11 cellular contexts compared by ENCODE assay signal in genomic region chr9:87500491-87500890, GRCh38. TPM values are rescaled to one million over a fixed set of nuclear protein-coding genes. Genes with fewer than 3 reads are reported as not detected.
DNase-seq lines count a peak whose midpoint lies in the region; ATAC-seq and TF ChIP-seq lines count a peak whose summit lies in the region.
"Had no signal": no experiment of that assay in that cellular context is flagged by ENCODE, and none has a peak within 500 bp of the region (broad histone marks: within the 10 kb centered on the region; RNA-seq: fewer than 3 reads in every experiment).

No MANE protein-coding gene starts in this region.

- H3K4me3 Mint-ChIP-seq in activated CD8-positive, alpha-beta T cell treated with anti-CD3 and anti-CD28 coated beads for 36 hours: no peak overlapping the region
- no peak overlapping the region for H3K4me3 Mint-ChIP-seq in activated CD8-positive, alpha-beta T cell treated with anti-CD3 and anti-CD28 coated beads, Interleukin-2, amount 10 ng/mL, durations not matched to agents 7 days and 5 days
- no peak overlapping the region for H3K4me3 Mint-ChIP-seq in T-helper 2 cell treated with Interferon-gamma antibody and Interleukin-4, amounts not matched to agents 5 μg/mL and 100 μg/mL, for 36 hours
- H3K4me3 Mint-ChIP-seq in stimulated activated naive CD8-positive, alpha-beta T cell treated with anti-CD3 and anti-CD28 coated beads, Interleukin-15, amount 100 ng/mL, for 72 hours: peak overlapping the region; percentile 44 to 46
- H3K4me3 Mint-ChIP-seq: naive B cell had no signal

- POLR2A ChIA-PET in activated CD8-positive, alpha-beta T cell treated with anti-CD3 and anti-CD28 coated beads for 36 hours (lab: Charles Lee): no interaction called here
- POLR2A ChIA-PET in activated CD8-positive, alpha-beta T cell treated with anti-CD3 and anti-CD28 coated beads, Interleukin-2, amount 10 ng/mL, durations not matched to agents 7 days and 5 days (lab: Charles Lee): no interaction called here

- H3K4me3 ChIP-seq in Peyer's patch: no peak overlapping the region

- CTCF ChIA-PET in activated CD8-positive, alpha-beta T cell treated with anti-CD3 and anti-CD28 coated beads for 36 hours (lab: Charles Lee): no interaction called here
- CTCF ChIA-PET in activated CD8-positive, alpha-beta T cell treated with anti-CD3 and anti-CD28 coated beads, Interleukin-2, amount 10 ng/mL, durations not matched to agents 7 days and 5 days (lab: Charles Lee): interaction anchor here (0.6 kb wide), 1 partner anchor 18 kb away, joined by 4 read pairs; no protein-coding TSS in a partner anchor

- no peaks in the 10 kb centered on the region for H3K36me3 ChIP-seq in Peyer's patch

- DNase-seq in activated CD8-positive, alpha-beta T cell treated with anti-CD3 and anti-CD28 coated beads for 36 hours: peak; percentile 48
- DNase-seq in activated CD8-positive, alpha-beta T cell treated with anti-CD3 and anti-CD28 coated beads, Interleukin-2, amount 10 ng/mL, durations not matched to agents 7 days and 5 days: no peak
- DNase-seq in T-helper 2 cell treated with Interferon-gamma antibody and Interleukin-4, amounts not matched to agents 5 μg/mL and 100 μg/mL, for 36 hours (ENCODE audit: low spot score): peak; percentile 56
- no peak for DNase-seq in foreskin keratinocyte
- peak in 1 of 2 donors; percentile 30 for DNase-seq in stimulated activated naive CD8-positive, alpha-beta T cell treated with anti-CD3 and anti-CD28 coated beads, Interleukin-15, amount 100 ng/mL, for 72 hours
- DNase-seq in NCI-H2227 treated with DMSO at 0.1 percent for 48 hours (lab: John Stamatoyannopoulos, UW): no peak
- DNase-seq in RPMI8226: no peak
- DNase-seq in Peyer's patch: no peak
- DNase-seq: naive B cell; NCI-H1417 treated with DMSO at 0.1 percent for 48 hours; stimulated activated CD4-positive, alpha-beta T cell treated with anti-CD3 and anti-CD28 coated beads, Interleukin-4, amount 100 ng/mL, for 24 hours had no signal

- H3K4me1 ChIP-seq in foreskin keratinocyte (no peaks in the 10 kb centered on the region), Peyer's patch (peaks cover 0 to 21% (median 0%) of the 10 kb centered on the region in 4 donors)

- TF ChIP-seq POLR2A in Peyer's patch (IDR thresholded peaks at IDR 0.05): no peak

- no peak overlapping the region for H3K27ac Mint-ChIP-seq in activated CD8-positive, alpha-beta T cell treated with anti-CD3 and anti-CD28 coated beads for 36 hours
- H3K27ac Mint-ChIP-seq in activated CD8-positive, alpha-beta T cell treated with anti-CD3 and anti-CD28 coated beads, Interleukin-2, amount 10 ng/mL, durations not matched to agents 7 days and 5 days: no peak overlapping the region
- no peak overlapping the region for H3K27ac Mint-ChIP-seq in T-helper 2 cell treated with Interferon-gamma antibody and Interleukin-4, amounts not matched to agents 5 μg/mL and 100 μg/mL, for 36 hours
- no peak overlapping the region for H3K27ac Mint-ChIP-seq in stimulated activated naive CD8-positive, alpha-beta T cell treated with anti-CD3 and anti-CD28 coated beads, Interleukin-15, amount 100 ng/mL, for 72 hours
- H3K27ac Mint-ChIP-seq: naive B cell had no signal

- ATAC-seq in activated CD8-positive, alpha-beta T cell treated with anti-CD3 and anti-CD28 coated beads for 36 hours: peak; percentile 69
- ATAC-seq in activated CD8-positive, alpha-beta T cell treated with anti-CD3 and anti-CD28 coated beads, Interleukin-2, amount 10 ng/mL, durations not matched to agents 7 days and 5 days: no peak
- no peak for ATAC-seq in foreskin keratinocyte
- peak; percentile 69 for ATAC-seq in stimulated activated naive CD8-positive, alpha-beta T cell treated with anti-CD3 and anti-CD28 coated beads, Interleukin-15, amount 100 ng/mL, for 72 hours

- no peaks in the 10 kb centered on the region for H3K36me3 Mint-ChIP-seq in activated CD8-positive, alpha-beta T cell treated with anti-CD3 and anti-CD28 coated beads for 36 hours (ENCODE audit: low read depth)
- no peaks in the 10 kb centered on the region for H3K36me3 Mint-ChIP-seq in activated CD8-positive, alpha-beta T cell treated with anti-CD3 and anti-CD28 coated beads, Interleukin-2, amount 10 ng/mL, durations not matched to agents 7 days and 5 days (ENCODE audit: low read depth)
- H3K36me3 Mint-ChIP-seq in T-helper 2 cell treated with Interferon-gamma antibody and Interleukin-4, amounts not matched to agents 5 μg/mL and 100 μg/mL, for 36 hours (ENCODE audit: low read depth): no peaks in the 10 kb centered on the region
- H3K36me3 Mint-ChIP-seq: naive B cell had no signal

- H3K9me3 ChIP-seq in Peyer's patch: no peaks in the 10 kb centered on the region

- no peaks in the 10 kb centered on the region for H3K9me3 Mint-ChIP-seq in activated CD8-positive, alpha-beta T cell treated with anti-CD3 and anti-CD28 coated beads for 36 hours
- no peaks in the 10 kb centered on the region for H3K9me3 Mint-ChIP-seq in activated CD8-positive, alpha-beta T cell treated with anti-CD3 and anti-CD28 coated beads, Interleukin-2, amount 10 ng/mL, durations not matched to agents 7 days and 5 days (ENCODE audit: insufficient read depth)
- no peaks in the 10 kb centered on the region for H3K9me3 Mint-ChIP-seq in T-helper 2 cell treated with Interferon-gamma antibody and Interleukin-4, amounts not matched to agents 5 μg/mL and 100 μg/mL, for 36 hours
- no peaks in the 10 kb centered on the region for H3K9me3 Mint-ChIP-seq in stimulated activated naive CD8-positive, alpha-beta T cell treated with anti-CD3 and anti-CD28 coated beads, Interleukin-15, amount 100 ng/mL, for 72 hours

- no peak overlapping the region for H3K27ac ChIP-seq in foreskin keratinocyte
- no peak overlapping the region for H3K27ac ChIP-seq in Peyer's patch

- peaks cover 41% of the 10 kb centered on the region for H3K27me3 Mint-ChIP-seq in activated CD8-positive, alpha-beta T cell treated with anti-CD3 and anti-CD28 coated beads for 36 hours
- peaks cover 40% of the 10 kb centered on the region for H3K27me3 Mint-ChIP-seq in activated CD8-positive, alpha-beta T cell treated with anti-CD3 and anti-CD28 coated beads, Interleukin-2, amount 10 ng/mL, durations not matched to agents 7 days and 5 days (ENCODE audit: low read depth)
- H3K27me3 Mint-ChIP-seq in T-helper 2 cell treated with Interferon-gamma antibody and Interleukin-4, amounts not matched to agents 5 μg/mL and 100 μg/mL, for 36 hours (ENCODE audit: low read depth): peaks cover 25% of the 10 kb centered on the region
- H3K27me3 Mint-ChIP-seq in stimulated activated naive CD8-positive, alpha-beta T cell treated with anti-CD3 and anti-CD28 coated beads, Interleukin-15, amount 100 ng/mL, for 72 hours: peaks cover 73% of the 10 kb centered on the region

- peaks cover 36% of the 10 kb centered on the region for H3K27me3 ChIP-seq in foreskin keratinocyte
- H3K27me3 ChIP-seq in Peyer's patch: no peaks in the 10 kb centered on the region

- peaks cover 24% of the 10 kb centered on the region for H3K4me1 Mint-ChIP-seq in activated CD8-positive, alpha-beta T cell treated with anti-CD3 and anti-CD28 coated beads for 36 hours (ENCODE audit: low read depth)
- H3K4me1 Mint-ChIP-seq in activated CD8-positive, alpha-beta T cell treated with anti-CD3 and anti-CD28 coated beads, Interleukin-2, amount 10 ng/mL, durations not matched to agents 7 days and 5 days (ENCODE audit: low read depth): peaks cover 5% of the 10 kb centered on the region
- H3K4me1 Mint-ChIP-seq in T-helper 2 cell treated with Interferon-gamma antibody and Interleukin-4, amounts not matched to agents 5 μg/mL and 100 μg/mL, for 36 hours (ENCODE audit: low read depth): peaks cover 36% of the 10 kb centered on the region
- peaks cover 27% of the 10 kb centered on the region for H3K4me1 Mint-ChIP-seq in stimulated activated naive CD8-positive, alpha-beta T cell treated with anti-CD3 and anti-CD28 coated beads, Interleukin-15, amount 100 ng/mL, for 72 hours

- intact Hi-C loops in activated CD8-positive, alpha-beta T cell treated with anti-CD3 and anti-CD28 coated beads for 36 hours (cut with micrococcal nuclease): no loop called here

- no peak for TF ChIP-seq CTCF in activated CD8-positive, alpha-beta T cell treated with anti-CD3 and anti-CD28 coated beads for 36 hours (IDR thresholded peaks at IDR 0.05)
- peak; percentile 4 for TF ChIP-seq CTCF in foreskin keratinocyte (conservative IDR thresholded peaks at IDR 0.05)
- TF ChIP-seq CTCF in Peyer's patch (IDR thresholded peaks at IDR 0.05): peak in 2 of 6 experiments; percentile 9 to 10

RNA-seq across cellular contexts. Expression of gene DAPK1, which starts 2.8 kb away (rescaled TPM):
- total RNA-seq in activated CD8-positive, alpha-beta T cell treated with anti-CD3 and anti-CD28 coated beads for 36 hours: 1 to 10 TPM; 1.7 to 2.1 TPM
- total RNA-seq in activated CD8-positive, alpha-beta T cell treated with anti-CD3 and anti-CD28 coated beads, Interleukin-2, amount 10 ng/mL, durations not matched to agents 7 days and 5 days: under 1 TPM; 0.29 to 0.47 TPM
- 1.2 and 1.9 TPM in 2 replicates for total RNA-seq in foreskin keratinocyte
- 0.65 and 0.67 TPM in 2 replicates for polyA plus RNA-seq in foreskin keratinocyte
- 10 to 100 TPM; 45.4 to 96.4 (median 77.2) TPM for total RNA-seq in Peyer's patch

Comparison
In these comparisons a context has a peak if more than half of its experiments do, and no peak if none do; other contexts are left out.
1. ATAC-seq: peak in activated CD8-positive, alpha-beta T cell treated with anti-CD3 and anti-CD28 coated beads for 36 hours (single experiment) and stimulated activated naive CD8-positive, alpha-beta T cell treated with anti-CD3 and anti-CD28 coated beads, Interleukin-15, amount 100 ng/mL, for 72 hours (single experiment); none in activated CD8-positive, alpha-beta T cell treated with anti-CD3 and anti-CD28 coated beads, Interleukin-2, amount 10 ng/mL, durations not matched to agents 7 days and 5 days (single experiment) and foreskin keratinocyte (single experiment).
2. DNase-seq: peak in activated CD8-positive, alpha-beta T cell treated with anti-CD3 and anti-CD28 coated beads for 36 hours (single experiment) and T-helper 2 cell treated with Interferon-gamma antibody and Interleukin-4, amounts not matched to agents 5 μg/mL and 100 μg/mL, for 36 hours (single experiment); none in activated CD8-positive, alpha-beta T cell treated with anti-CD3 and anti-CD28 coated beads, Interleukin-2, amount 10 ng/mL, durations not matched to agents 7 days and 5 days (single experiment), foreskin keratinocyte (0 of 2), NCI-H2227 treated with DMSO at 0.1 percent for 48 hours (single experiment), RPMI8226 (single experiment) and Peyer's patch (0 of 3).
3. H3K4me3 Mint-ChIP-seq: peak in stimulated activated naive CD8-positive, alpha-beta T cell treated with anti-CD3 and anti-CD28 coated beads, Interleukin-15, amount 100 ng/mL, for 72 hours (2 of 2); none in activated CD8-positive, alpha-beta T cell treated with anti-CD3 and anti-CD28 coated beads for 36 hours (single experiment), activated CD8-positive, alpha-beta T cell treated with anti-CD3 and anti-CD28 coated beads, Interleukin-2, amount 10 ng/mL, durations not matched to agents 7 days and 5 days (single experiment) and T-helper 2 cell treated with Interferon-gamma antibody and Interleukin-4, amounts not matched to agents 5 μg/mL and 100 μg/mL, for 36 hours (single experiment).
4. RNA of gene DAPK1, which starts 2.8 kb away (total RNA-seq): 45.4 to 96.4 TPM in Peyer's patch; 1.7 to 2.1 TPM in activated CD8-positive, alpha-beta T cell treated with anti-CD3 and anti-CD28 coated beads for 36 hours, 1.2 to 1.9 TPM in foreskin keratinocyte and 0.29 to 0.47 TPM in activated CD8-positive, alpha-beta T cell treated with anti-CD3 and anti-CD28 coated beads, Interleukin-2, amount 10 ng/mL, durations not matched to agents 7 days and 5 days; every median in the first group is over 10 times any median in the second.